In genomic region chr20:51533291-51534172, GRCh38 we compare ENCODE assay signal across 9 cellular contexts. TPM values are rescaled to one million over a fixed set of nuclear protein-coding genes. Genes with fewer than 3 reads are reported as not detected.
DNase-seq lines count a peak whose midpoint lies in the region; ATAC-seq, FAIRE-seq and TF ChIP-seq lines count a peak whose summit lies in the region.
"Had no signal": no experiment of that assay in that cellular context is flagged by ENCODE, and none has a peak within 500 bp of the region (broad histone marks: within the 10 kb centered on the region; RNA-seq: fewer than 3 reads in every experiment).

No MANE protein-coding gene starts in this region.

- no peaks in the 10 kb centered on the region for H3K27me3 Mint-ChIP-seq in activated naive CD4-positive, alpha-beta T cell treated with anti-CD3 and anti-CD28 coated beads for 36 hours (ENCODE audit: low read depth)
- no peaks in the 10 kb centered on the region for H3K27me3 Mint-ChIP-seq in activated naive CD8-positive, alpha-beta T cell treated with anti-CD3 and anti-CD28 coated beads for 36 hours

- peaks cover 14% of the 10 kb centered on the region for H3K36me3 Mint-ChIP-seq in activated naive CD4-positive, alpha-beta T cell treated with anti-CD3 and anti-CD28 coated beads for 36 hours (ENCODE audit: low read depth)
- peaks cover 54% of the 10 kb centered on the region for H3K36me3 Mint-ChIP-seq in activated naive CD8-positive, alpha-beta T cell treated with anti-CD3 and anti-CD28 coated beads for 36 hours

- DNase-seq in activated naive CD4-positive, alpha-beta T cell treated with anti-CD3 and anti-CD28 coated beads for 36 hours = no peak
- DNase-seq in activated naive CD4-positive, alpha-beta T cell (lab: John Stamatoyannopoulos, UW) = no peak
- no peak for DNase-seq in activated naive CD8-positive, alpha-beta T cell treated with anti-CD3 and anti-CD28 coated beads for 36 hours
- DNase-seq in islet precursor cell (peak; percentile 76), suprapubic skin (ENCODE audit: low spot score in 2 of 2) (no peak), GM12891 (ENCODE audit: insufficient read length, low spot score) (no peak), pons (ENCODE audit: low spot score) (no peak)

- H3K4me1 Mint-ChIP-seq in activated naive CD4-positive, alpha-beta T cell treated with anti-CD3 and anti-CD28 coated beads for 36 hours (ENCODE audit: low read depth) = peaks cover 95% of the 10 kb centered on the region
- peaks cover 93% of the 10 kb centered on the region for H3K4me1 Mint-ChIP-seq in activated naive CD8-positive, alpha-beta T cell treated with anti-CD3 and anti-CD28 coated beads for 36 hours

- no peaks in the 10 kb centered on the region for H3K36me3 ChIP-seq in suprapubic skin

- FAIRE-seq in GM12891 (lab: Jason Lieb, UNC) = no peak

- no peak for TF ChIP-seq CTCF in suprapubic skin (IDR thresholded peaks at IDR 0.05)

- peak overlapping the region; percentile 92 for H3K27ac Mint-ChIP-seq in activated naive CD4-positive, alpha-beta T cell treated with anti-CD3 and anti-CD28 coated beads for 36 hours
- H3K27ac Mint-ChIP-seq in activated naive CD8-positive, alpha-beta T cell treated with anti-CD3 and anti-CD28 coated beads for 36 hours = peak overlapping the region; percentile 98

- TF ChIP-seq EP300 in suprapubic skin (IDR thresholded peaks at IDR 0.05) = no peak

- H3K4me3 Mint-ChIP-seq in activated naive CD4-positive, alpha-beta T cell treated with anti-CD3 and anti-CD28 coated beads for 36 hours = no peak overlapping the region
- H3K4me3 Mint-ChIP-seq in activated naive CD8-positive, alpha-beta T cell treated with anti-CD3 and anti-CD28 coated beads for 36 hours = no peak overlapping the region

- no peaks in the 10 kb centered on the region for H3K9me3 ChIP-seq in suprapubic skin
- H3K9me3 ChIP-seq: mucosa of descending colon had no signal

- H3K27ac ChIP-seq in suprapubic skin = peak overlapping the region; percentile 80

- H3K27me3 ChIP-seq in suprapubic skin = no peaks in the 10 kb centered on the region

- no peak for ATAC-seq in HG03442 (IDR thresholded peaks at IDR 0.05; ENCODE audit: unreplicated experiment)

- TF ChIP-seq POLR2A in suprapubic skin (IDR thresholded peaks at IDR 0.05) (no peak), GM12891 (IDR thresholded peaks at IDR 0.05; ENCODE audit: low read depth, low read length) (no peak)

- H3K4me1 ChIP-seq in suprapubic skin = peaks cover 26% of the 10 kb centered on the region

- WGBS in suprapubic skin = 86% methylated on average over 17 of the region's 19 CpGs

- intact Hi-C loops in activated naive CD4-positive, alpha-beta T cell treated with anti-CD3 and anti-CD28 coated beads for 36 hours (cut with micrococcal nuclease) = loop anchor here (5.0 to 10.0 kb wide), 2 partner anchors 871 to 1539 kb away; no protein-coding TSS in a partner anchor

- H3K9me3 Mint-ChIP-seq in activated naive CD4-positive, alpha-beta T cell treated with anti-CD3 and anti-CD28 coated beads for 36 hours = no peaks in the 10 kb centered on the region
- peaks cover 5% of the 10 kb centered on the region for H3K9me3 Mint-ChIP-seq in activated naive CD8-positive, alpha-beta T cell treated with anti-CD3 and anti-CD28 coated beads for 36 hours

- no peak overlapping the region for H3K4me3 ChIP-seq in suprapubic skin
- H3K4me3 ChIP-seq: mucosa of descending colon had no signal

- CTCF ChIA-PET in activated naive CD4-positive, alpha-beta T cell treated with anti-CD3 and anti-CD28 coated beads for 36 hours (lab: Charles Lee) = interaction anchor here (1.0 to 3.2 kb wide), 2 partner anchors 8 to 33 kb away, joined by 3 to 16 read pairs; partner anchors contain the start of gene NFATC2

TF ChIP-seq in GM12891, 5 proteins besides CTCF, POLR2A, EP300 and RAD21:
- TF ChIP-seq POU2F2 (IDR thresholded peaks at IDR 0.05; ENCODE audit: low read depth, low read length) (no peak), POLR2AphosphoS5 (IDR thresholded peaks at IDR 0.05; ENCODE audit: low read depth, low read length) (no peak), SPI1 (IDR thresholded peaks at IDR 0.05; ENCODE audit: low read depth, low read length) (no peak), TAF1 (IDR thresholded peaks at IDR 0.05; ENCODE audit: low read depth, low read length) (no peak), PAX5 (IDR thresholded peaks at IDR 0.05; ENCODE audit: insufficient read depth, low read length, severe bottlenecking) (no peak)

RNA-seq across cellular contexts. Expression of gene NFATC2, which starts 9.0 kb away (rescaled TPM):
- total RNA-seq in activated naive CD4-positive, alpha-beta T cell treated with anti-CD3 and anti-CD28 coated beads for 36 hours = 10 to 100 TPM; 15.7 to 17.4 TPM
- total RNA-seq in activated naive CD8-positive, alpha-beta T cell treated with anti-CD3 and anti-CD28 coated beads for 36 hours = 10 to 100 TPM; 31.0 to 31.7 TPM
- 10 to 100 TPM in 2 of 4 donors, 1 to 10 TPM in 2; 5.4 to 15.7 (median 8.4) TPM for total RNA-seq in suprapubic skin
- polyA plus RNA-seq in GM12891 (2012; ENCODE audit: low read depth, missing spikeins) = 0.39 TPM
